In the genomic region with DNA sequence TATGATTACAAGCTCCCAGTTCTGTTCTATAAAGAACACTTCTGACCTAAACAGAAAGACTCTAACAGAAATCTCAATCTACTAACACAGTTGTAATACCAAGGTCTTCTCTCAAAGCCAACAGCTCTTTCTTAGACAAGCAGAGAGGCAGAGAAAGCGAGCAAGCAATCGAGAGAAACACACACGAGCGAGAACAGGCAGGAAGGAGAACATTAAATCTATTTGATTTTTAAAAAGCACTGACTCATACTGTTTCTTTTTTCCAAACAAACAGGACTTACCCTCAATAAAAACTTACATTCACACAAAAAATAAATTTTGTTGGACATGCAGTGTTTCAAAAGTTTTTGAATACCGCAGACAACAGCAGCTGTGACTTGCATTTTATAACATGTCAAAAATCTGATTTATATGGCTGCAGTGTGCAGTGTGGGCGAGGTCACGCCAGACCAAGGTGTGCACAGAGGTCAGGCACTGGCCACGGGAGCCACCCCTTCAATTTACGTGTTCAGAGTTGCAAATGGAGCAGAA, we compare ENCODE assay signal across 2 cellular contexts.
TF ChIP-seq lines count a peak whose summit lies in the region.

A gene with protein sequence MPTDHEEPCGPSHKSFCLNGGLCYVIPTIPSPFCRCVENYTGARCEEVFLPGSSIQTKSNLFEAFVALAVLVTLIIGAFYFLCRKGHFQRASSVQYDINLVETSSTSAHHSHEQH (minus strand): TSS at position 404 of the 531 bp plus-strand sequence. CDS start 1,194 bp downstream, outside the sequence.

TF ChIP-seq in SK-N-SH, 30 proteins besides CTCF, POLR2A, EP300 and RAD21 (continued from another document):
- TF ChIP-seq TAF1 (IDR thresholded peaks at IDR 0.05; ENCODE audit: borderline replicate concordance, low read depth, low read length) (no peak), YY1 (IDR thresholded peaks at IDR 0.05; ENCODE audit: low read depth) (no peak), TCF12 (IDR thresholded peaks at IDR 0.05) (no peak), RXRA (IDR thresholded peaks at IDR 0.05; ENCODE audit: borderline replicate concordance, low read depth) (no peak), POLR2AphosphoS5 (IDR thresholded peaks at IDR 0.05; ENCODE audit: low read depth, low read length) (no peak), GABPA (IDR thresholded peaks at IDR 0.05; ENCODE audit: low read depth) (no peak), TEAD4 (IDR thresholded peaks at IDR 0.05; ENCODE audit: borderline replicate concordance, insufficient read depth) (no peak), SIN3A (IDR thresholded peaks at IDR 0.05; ENCODE audit: borderline replicate concordance, low read depth, low read length) (no peak), GATA2 (CRISPR knock-in tag; IDR thresholded peaks at IDR 0.05) (no peak), FOXJ3 (CRISPR knock-in tag; IDR thresholded peaks at IDR 0.05) (no peak)
- TF ChIP-seq, protein P1, sequence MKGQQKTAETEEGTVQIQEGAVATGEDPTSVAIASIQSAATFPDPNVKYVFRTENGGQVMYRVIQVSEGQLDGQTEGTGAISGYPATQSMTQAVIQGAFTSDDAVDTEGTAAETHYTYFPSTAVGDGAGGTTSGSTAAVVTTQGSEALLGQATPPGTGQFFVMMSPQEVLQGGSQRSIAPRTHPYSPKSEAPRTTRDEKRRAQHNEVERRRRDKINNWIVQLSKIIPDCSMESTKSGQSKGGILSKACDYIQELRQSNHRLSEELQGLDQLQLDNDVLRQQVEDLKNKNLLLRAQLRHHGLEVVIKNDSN (IDR thresholded peaks at IDR 0.05; ENCODE audit: borderline replicate concordance, low read depth) = no peak
- TF ChIP-seq, protein P2, sequence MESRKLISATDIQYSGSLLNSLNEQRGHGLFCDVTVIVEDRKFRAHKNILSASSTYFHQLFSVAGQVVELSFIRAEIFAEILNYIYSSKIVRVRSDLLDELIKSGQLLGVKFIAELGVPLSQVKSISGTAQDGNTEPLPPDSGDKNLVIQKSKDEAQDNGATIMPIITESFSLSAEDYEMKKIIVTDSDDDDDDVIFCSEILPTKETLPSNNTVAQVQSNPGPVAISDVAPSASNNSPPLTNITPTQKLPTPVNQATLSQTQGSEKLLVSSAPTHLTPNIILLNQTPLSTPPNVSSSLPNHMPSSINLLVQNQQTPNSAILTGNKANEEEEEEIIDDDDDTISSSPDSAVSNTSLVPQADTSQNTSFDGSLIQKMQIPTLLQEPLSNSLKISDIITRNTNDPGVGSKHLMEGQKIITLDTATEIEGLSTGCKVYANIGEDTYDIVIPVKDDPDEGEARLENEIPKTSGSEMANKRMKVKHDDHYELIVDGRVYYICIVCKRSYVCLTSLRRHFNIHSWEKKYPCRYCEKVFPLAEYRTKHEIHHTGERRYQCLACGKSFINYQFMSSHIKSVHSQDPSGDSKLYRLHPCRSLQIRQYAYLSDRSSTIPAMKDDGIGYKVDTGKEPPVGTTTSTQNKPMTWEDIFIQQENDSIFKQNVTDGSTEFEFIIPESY (IDR thresholded peaks at IDR 0.05; ENCODE audit: borderline replicate concordance, low read depth) = no peak
- TF ChIP-seq, protein P3, sequence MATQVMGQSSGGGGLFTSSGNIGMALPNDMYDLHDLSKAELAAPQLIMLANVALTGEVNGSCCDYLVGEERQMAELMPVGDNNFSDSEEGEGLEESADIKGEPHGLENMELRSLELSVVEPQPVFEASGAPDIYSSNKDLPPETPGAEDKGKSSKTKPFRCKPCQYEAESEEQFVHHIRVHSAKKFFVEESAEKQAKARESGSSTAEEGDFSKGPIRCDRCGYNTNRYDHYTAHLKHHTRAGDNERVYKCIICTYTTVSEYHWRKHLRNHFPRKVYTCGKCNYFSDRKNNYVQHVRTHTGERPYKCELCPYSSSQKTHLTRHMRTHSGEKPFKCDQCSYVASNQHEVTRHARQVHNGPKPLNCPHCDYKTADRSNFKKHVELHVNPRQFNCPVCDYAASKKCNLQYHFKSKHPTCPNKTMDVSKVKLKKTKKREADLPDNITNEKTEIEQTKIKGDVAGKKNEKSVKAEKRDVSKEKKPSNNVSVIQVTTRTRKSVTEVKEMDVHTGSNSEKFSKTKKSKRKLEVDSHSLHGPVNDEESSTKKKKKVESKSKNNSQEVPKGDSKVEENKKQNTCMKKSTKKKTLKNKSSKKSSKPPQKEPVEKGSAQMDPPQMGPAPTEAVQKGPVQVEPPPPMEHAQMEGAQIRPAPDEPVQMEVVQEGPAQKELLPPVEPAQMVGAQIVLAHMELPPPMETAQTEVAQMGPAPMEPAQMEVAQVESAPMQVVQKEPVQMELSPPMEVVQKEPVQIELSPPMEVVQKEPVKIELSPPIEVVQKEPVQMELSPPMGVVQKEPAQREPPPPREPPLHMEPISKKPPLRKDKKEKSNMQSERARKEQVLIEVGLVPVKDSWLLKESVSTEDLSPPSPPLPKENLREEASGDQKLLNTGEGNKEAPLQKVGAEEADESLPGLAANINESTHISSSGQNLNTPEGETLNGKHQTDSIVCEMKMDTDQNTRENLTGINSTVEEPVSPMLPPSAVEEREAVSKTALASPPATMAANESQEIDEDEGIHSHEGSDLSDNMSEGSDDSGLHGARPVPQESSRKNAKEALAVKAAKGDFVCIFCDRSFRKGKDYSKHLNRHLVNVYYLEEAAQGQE (IDR thresholded peaks at IDR 0.05; ENCODE audit: low read depth, low read length) = no peak

TF ChIP-seq in SK-N-SH treated with all-trans-retinoic acid at 6 μM for 48 hours, 23 proteins besides CTCF, POLR2A, EP300 and RAD21 (continued from another document):
- TF ChIP-seq, protein P4, sequence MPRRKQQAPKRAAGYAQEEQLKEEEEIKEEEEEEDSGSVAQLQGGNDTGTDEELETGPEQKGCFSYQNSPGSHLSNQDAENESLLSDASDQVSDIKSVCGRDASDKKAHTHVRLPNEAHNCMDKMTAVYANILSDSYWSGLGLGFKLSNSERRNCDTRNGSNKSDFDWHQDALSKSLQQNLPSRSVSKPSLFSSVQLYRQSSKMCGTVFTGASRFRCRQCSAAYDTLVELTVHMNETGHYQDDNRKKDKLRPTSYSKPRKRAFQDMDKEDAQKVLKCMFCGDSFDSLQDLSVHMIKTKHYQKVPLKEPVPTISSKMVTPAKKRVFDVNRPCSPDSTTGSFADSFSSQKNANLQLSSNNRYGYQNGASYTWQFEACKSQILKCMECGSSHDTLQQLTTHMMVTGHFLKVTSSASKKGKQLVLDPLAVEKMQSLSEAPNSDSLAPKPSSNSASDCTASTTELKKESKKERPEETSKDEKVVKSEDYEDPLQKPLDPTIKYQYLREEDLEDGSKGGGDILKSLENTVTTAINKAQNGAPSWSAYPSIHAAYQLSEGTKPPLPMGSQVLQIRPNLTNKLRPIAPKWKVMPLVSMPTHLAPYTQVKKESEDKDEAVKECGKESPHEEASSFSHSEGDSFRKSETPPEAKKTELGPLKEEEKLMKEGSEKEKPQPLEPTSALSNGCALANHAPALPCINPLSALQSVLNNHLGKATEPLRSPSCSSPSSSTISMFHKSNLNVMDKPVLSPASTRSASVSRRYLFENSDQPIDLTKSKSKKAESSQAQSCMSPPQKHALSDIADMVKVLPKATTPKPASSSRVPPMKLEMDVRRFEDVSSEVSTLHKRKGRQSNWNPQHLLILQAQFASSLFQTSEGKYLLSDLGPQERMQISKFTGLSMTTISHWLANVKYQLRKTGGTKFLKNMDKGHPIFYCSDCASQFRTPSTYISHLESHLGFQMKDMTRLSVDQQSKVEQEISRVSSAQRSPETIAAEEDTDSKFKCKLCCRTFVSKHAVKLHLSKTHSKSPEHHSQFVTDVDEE (CRISPR knock-in tag; IDR thresholded peaks at IDR 0.05) = no peak
- TF ChIP-seq RARB (CRISPR knock-in tag; IDR thresholded peaks at IDR 0.05) (no peak), SNAI2 (CRISPR knock-in tag; IDR thresholded peaks at IDR 0.05) (no peak), TCF4 (CRISPR knock-in tag; IDR thresholded peaks at IDR 0.05; ENCODE audit: borderline replicate concordance) (no peak), ZNF70 (CRISPR knock-in tag; IDR thresholded peaks at IDR 0.05) (no peak), ISL1 (CRISPR knock-in tag; IDR thresholded peaks at IDR 0.05) (no peak), GLIS3 (CRISPR knock-in tag; IDR thresholded peaks at IDR 0.05) (no peak), OSR1 (CRISPR knock-in tag; IDR thresholded peaks at IDR 0.05) (no peak), CREB5 (CRISPR knock-in tag; IDR thresholded peaks at IDR 0.05; ENCODE audit: low read depth) (no peak), ARNTL (CRISPR knock-in tag; IDR thresholded peaks at IDR 0.05; ENCODE audit: borderline replicate concordance, low read depth) (no peak), TOX (CRISPR knock-in tag; IDR thresholded peaks at IDR 0.05; ENCODE audit: borderline replicate concordance) (no peak)
- TF ChIP-seq, protein P5, sequence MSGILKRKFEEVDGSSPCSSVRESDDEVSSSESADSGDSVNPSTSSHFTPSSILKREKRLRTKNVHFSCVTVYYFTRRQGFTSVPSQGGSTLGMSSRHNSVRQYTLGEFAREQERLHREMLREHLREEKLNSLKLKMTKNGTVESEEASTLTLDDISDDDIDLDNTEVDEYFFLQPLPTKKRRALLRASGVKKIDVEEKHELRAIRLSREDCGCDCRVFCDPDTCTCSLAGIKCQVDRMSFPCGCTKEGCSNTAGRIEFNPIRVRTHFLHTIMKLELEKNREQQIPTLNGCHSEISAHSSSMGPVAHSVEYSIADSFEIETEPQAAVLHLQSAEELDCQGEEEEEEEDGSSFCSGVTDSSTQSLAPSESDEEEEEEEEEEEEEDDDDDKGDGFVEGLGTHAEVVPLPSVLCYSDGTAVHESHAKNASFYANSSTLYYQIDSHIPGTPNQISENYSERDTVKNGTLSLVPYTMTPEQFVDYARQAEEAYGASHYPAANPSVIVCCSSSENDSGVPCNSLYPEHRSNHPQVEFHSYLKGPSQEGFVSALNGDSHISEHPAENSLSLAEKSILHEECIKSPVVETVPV (CRISPR knock-in tag; IDR thresholded peaks at IDR 0.05) = no peak
- TF ChIP-seq, protein P6, sequence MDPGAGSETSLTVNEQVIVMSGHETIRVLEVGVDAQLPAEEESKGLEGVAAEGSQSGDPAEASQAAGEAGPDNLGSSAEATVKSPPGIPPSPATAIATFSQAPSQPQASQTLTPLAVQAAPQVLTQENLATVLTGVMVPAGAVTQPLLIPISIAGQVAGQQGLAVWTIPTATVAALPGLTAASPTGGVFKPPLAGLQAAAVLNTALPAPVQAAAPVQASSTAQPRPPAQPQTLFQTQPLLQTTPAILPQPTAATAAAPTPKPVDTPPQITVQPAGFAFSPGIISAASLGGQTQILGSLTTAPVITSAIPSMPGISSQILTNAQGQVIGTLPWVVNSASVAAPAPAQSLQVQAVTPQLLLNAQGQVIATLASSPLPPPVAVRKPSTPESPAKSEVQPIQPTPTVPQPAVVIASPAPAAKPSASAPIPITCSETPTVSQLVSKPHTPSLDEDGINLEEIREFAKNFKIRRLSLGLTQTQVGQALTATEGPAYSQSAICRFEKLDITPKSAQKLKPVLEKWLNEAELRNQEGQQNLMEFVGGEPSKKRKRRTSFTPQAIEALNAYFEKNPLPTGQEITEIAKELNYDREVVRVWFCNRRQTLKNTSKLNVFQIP (CRISPR knock-in tag; IDR thresholded peaks at IDR 0.05; ENCODE audit: borderline replicate concordance, low read depth) = no peak
TF ChIP-seq in SK-N-SH treated with all-trans-retinoic acid at 6 μM for 48 hours: peak in this region for 0.
